Comparison of ENCODE assay signal across 8 cellular contexts in genomic region chr6:32177788-32178546, GRCh38.
DNase-seq lines count a peak whose midpoint lies in the region; ATAC-seq and TF ChIP-seq lines count a peak whose summit lies in the region.

TSS of gene RNF5 (plus strand) at chr6:32178405. CDS start at chr6:32178512, 107 bp downstream.

- TF ChIP-seq CTCF in astrocyte of the cerebellum (IDR thresholded peaks at IDR 0.05; ENCODE audit: low read depth, low read length, missing control alignments), result no peak

- DNase-seq in NCI-H2029 (lab: John Stamatoyannopoulos, UW) (peak; percentile 100), T-helper 9 cell (peak; percentile 85), astrocyte of the cerebellum (ENCODE audit: low read depth) (peak; percentile 100), hepatic stellate cell (ENCODE audit: low spot score) (peak; percentile 98), cortex of kidney (lab: John Stamatoyannopoulos, UW) (no peak)

- H3K4me1 ChIP-seq in rectal smooth muscle tissue (ENCODE audit: control insufficient read depth, insufficient read depth, low read length), result peaks cover 27% of the 10 kb centered on the region

- peaks cover 13% of the 10 kb centered on the region for H3K36me3 ChIP-seq in rectal smooth muscle tissue (ENCODE audit: control insufficient read depth, insufficient read depth, low read length)

- H3K9ac ChIP-seq in rectal smooth muscle tissue (ENCODE audit: low read length), result peak within 1 kb of the TSS; percentile 76

- in situ Hi-C loops in astrocyte of the cerebellum (cut with HindIII; ENCODE audit: low sequenced_read_pairs), result no loop called here

- ATAC-seq in GM18502 (IDR thresholded peaks at IDR 0.05; ENCODE audit: poor library complexity, unreplicated experiment) (peak; percentile 73), HG02973 (IDR thresholded peaks at IDR 0.05; ENCODE audit: unreplicated experiment) (peak; percentile 73)

- H3K27me3 ChIP-seq in rectal smooth muscle tissue (ENCODE audit: control insufficient read depth, insufficient read depth, low read length), result no peaks in the 10 kb centered on the region

- H3K4me3 ChIP-seq in astrocyte of the cerebellum (ENCODE audit: low read depth, low read length), result peak within 1 kb of the TSS; percentile 100
- peak within 1 kb of the TSS; percentile 91 for H3K4me3 ChIP-seq in rectal smooth muscle tissue (ENCODE audit: low read length)

- H3K27ac ChIP-seq in rectal smooth muscle tissue (ENCODE audit: low read depth, low read length), result peak within 1 kb of the TSS; percentile 99
